In the genomic region with DNA sequence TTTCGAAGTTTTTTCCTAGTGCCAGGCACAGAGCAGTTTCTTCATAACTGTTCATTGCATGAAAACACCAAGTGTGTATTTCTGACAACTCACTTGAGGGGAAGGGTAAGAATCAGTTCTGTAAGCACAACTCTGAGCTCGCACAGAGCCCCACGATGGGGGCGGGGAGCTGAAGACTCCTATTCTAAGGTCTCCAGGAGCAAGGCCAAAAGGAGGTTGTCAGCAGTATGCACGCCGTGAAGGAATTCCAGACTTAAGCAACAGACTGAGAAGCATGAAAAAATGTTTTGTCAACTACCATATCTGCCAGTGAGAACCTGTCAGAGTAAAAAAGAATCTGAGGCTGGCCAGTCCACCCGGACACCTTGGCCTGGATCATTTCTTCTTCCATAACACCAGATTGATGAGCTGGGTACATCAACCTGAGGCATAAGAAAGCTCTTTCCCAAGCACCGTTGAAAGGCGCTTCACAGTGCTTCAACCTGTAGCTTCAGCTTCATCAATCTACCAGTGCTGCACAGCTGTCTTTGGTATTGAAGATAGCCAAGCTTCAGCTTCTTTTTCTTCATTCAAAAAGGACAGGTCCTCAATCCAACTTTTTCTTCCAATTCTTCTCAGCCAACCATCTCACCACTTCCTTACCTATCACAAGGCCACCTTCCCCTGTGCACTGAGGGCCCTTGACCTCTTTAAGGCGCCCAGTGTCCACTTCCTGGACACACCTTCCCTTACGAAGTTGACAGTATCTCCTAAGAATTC, we compare ENCODE assay signal across 8 cellular contexts. TPM values are rescaled to one million over a fixed set of nuclear protein-coding genes. Genes with fewer than 3 reads are reported as not detected.
DNase-seq lines count a peak whose midpoint lies in the region; ATAC-seq and TF ChIP-seq lines count a peak whose summit lies in the region.

No MANE protein-coding gene starts in this region.

- no peak for ATAC-seq in activated CD8-positive, alpha-beta T cell treated with anti-CD3 and anti-CD28 coated beads for 36 hours
- no peak for ATAC-seq in gastroesophageal sphincter
- ATAC-seq in HG03025 (IDR thresholded peaks at IDR 0.05; ENCODE audit: low FRiP score, unreplicated experiment), result no peak

- peak overlapping the region in 1 of 2 donors; percentile 86 for H3K4me3 ChIP-seq in gastroesophageal sphincter
- no peak overlapping the region for H3K4me3 ChIP-seq in rectal smooth muscle tissue (ENCODE audit: low read length)

- H3K27me3 Mint-ChIP-seq in activated CD8-positive, alpha-beta T cell treated with anti-CD3 and anti-CD28 coated beads for 36 hours, result no peaks in the 10 kb centered on the region

- H3K9me3 ChIP-seq in gastroesophageal sphincter, result no peaks in the 10 kb centered on the region

- H3K36me3 ChIP-seq in gastroesophageal sphincter (peaks cover 0 to 9% of the 10 kb centered on the region in 2 donors), rectal smooth muscle tissue (ENCODE audit: control insufficient read depth, insufficient read depth, low read length) (peaks cover 2% of the 10 kb centered on the region)

- DNase-seq in GM03348 (ENCODE audit: low spot score) (peak; percentile 43), KG1 (lab: John Stamatoyannopoulos, UW) (no peak), NCI-H526 treated with DMSO at 0.1 percent for 48 hours (lab: John Stamatoyannopoulos, UW) (no peak)
- DNase-seq in activated CD8-positive, alpha-beta T cell treated with anti-CD3 and anti-CD28 coated beads for 36 hours, result peak; percentile 4
- DNase-seq in effector CD8-positive, alpha-beta T cell (lab: John Stamatoyannopoulos, UW), result no peak

- H3K27ac Mint-ChIP-seq in activated CD8-positive, alpha-beta T cell treated with anti-CD3 and anti-CD28 coated beads for 36 hours, result peak overlapping the region; percentile 36

- peak overlapping the region; percentile 95 to 97 (median 96) for H3K27ac ChIP-seq in gastroesophageal sphincter
- peak overlapping the region; percentile 76 for H3K27ac ChIP-seq in rectal smooth muscle tissue (ENCODE audit: low read depth, low read length)

- H3K4me3 Mint-ChIP-seq in activated CD8-positive, alpha-beta T cell treated with anti-CD3 and anti-CD28 coated beads for 36 hours, result peak overlapping the region; percentile 76

- peaks cover 5% of the 10 kb centered on the region for H3K36me3 Mint-ChIP-seq in activated CD8-positive, alpha-beta T cell treated with anti-CD3 and anti-CD28 coated beads for 36 hours (ENCODE audit: low read depth)

- peaks cover 14 to 49% (median 15%) of the 10 kb centered on the region in 3 donors for H3K4me1 ChIP-seq in gastroesophageal sphincter
- H3K4me1 ChIP-seq in rectal smooth muscle tissue (ENCODE audit: control insufficient read depth, insufficient read depth, low read length), result peaks cover 25% of the 10 kb centered on the region

- H3K4me1 Mint-ChIP-seq in activated CD8-positive, alpha-beta T cell treated with anti-CD3 and anti-CD28 coated beads for 36 hours (ENCODE audit: low read depth), result peaks cover 25% of the 10 kb centered on the region

- intact Hi-C loops in activated CD8-positive, alpha-beta T cell treated with anti-CD3 and anti-CD28 coated beads for 36 hours (cut with micrococcal nuclease), result loop anchor here (5.0 kb wide), 1 partner anchor 98 kb away; no protein-coding TSS in a partner anchor

- 42 to 48% methylated on average over 8 of the region's 11 CpGs for WGBS in gastroesophageal sphincter (ENCODE audit: low coverage in 1 of 2), 2 donors

- H3K9me3 Mint-ChIP-seq in activated CD8-positive, alpha-beta T cell treated with anti-CD3 and anti-CD28 coated beads for 36 hours, result no peaks in the 10 kb centered on the region

- TF ChIP-seq EP300 in gastroesophageal sphincter (IDR thresholded peaks at IDR 0.05), result no peak

- H3K27me3 ChIP-seq in gastroesophageal sphincter (no peaks in the 10 kb centered on the region), rectal smooth muscle tissue (ENCODE audit: control insufficient read depth, insufficient read depth, low read length) (no peaks in the 10 kb centered on the region)

- TF ChIP-seq CTCF in activated CD8-positive, alpha-beta T cell treated with anti-CD3 and anti-CD28 coated beads for 36 hours (IDR thresholded peaks at IDR 0.05), result no peak
- no peak for TF ChIP-seq CTCF in gastroesophageal sphincter (IDR thresholded peaks at IDR 0.05)

- CTCF ChIA-PET in activated CD8-positive, alpha-beta T cell treated with anti-CD3 and anti-CD28 coated beads for 36 hours (lab: Charles Lee), result interaction anchor here (0.6 kb wide), 1 partner anchor 455 kb away, joined by 3 read pairs; no protein-coding TSS in a partner anchor

- POLR2A ChIA-PET in activated CD8-positive, alpha-beta T cell treated with anti-CD3 and anti-CD28 coated beads for 36 hours (lab: Charles Lee), result interaction anchor here (1.1 to 1.2 kb wide), 4 partner anchors 12 to 103 kb away, joined by 3 to 4 read pairs (median 3); no protein-coding TSS in a partner anchor

- TF ChIP-seq POLR2A in gastroesophageal sphincter (IDR thresholded peaks at IDR 0.05), result no peak

- no peak overlapping the region for H3K9ac ChIP-seq in rectal smooth muscle tissue (ENCODE audit: low read length)

RNA-seq across cellular contexts. Expression of a gene that starts 1.1 kb away (rescaled TPM):
- 10 to 100 TPM; 24.1 to 26.0 TPM for total RNA-seq in activated CD8-positive, alpha-beta T cell treated with anti-CD3 and anti-CD28 coated beads for 36 hours
- total RNA-seq in gastroesophageal sphincter, result 100 to 1,000 TPM in 1 of 4 donors, 10 to 100 TPM in 3; 66.3 to 111 (median 83.1) TPM

Comparison
In these comparisons a context has a peak if more than half of its experiments do, and no peak if none do; other contexts are left out.
1. DNase-seq: peak in GM03348 (single experiment) and activated CD8-positive, alpha-beta T cell treated with anti-CD3 and anti-CD28 coated beads for 36 hours (single experiment); none in KG1 (single experiment), NCI-H526 treated with DMSO at 0.1 percent for 48 hours (single experiment) and effector CD8-positive, alpha-beta T cell (single experiment).